Comparison of ENCODE assay signal across 8 cellular contexts in genomic region chr4:145181091-145181501, GRCh38. TPM values are rescaled to one million over a fixed set of nuclear protein-coding genes. Genes with fewer than 3 reads are reported as not detected.
A peak's percentile ranks its signal among the peaks of the same experiment; 100 is the strongest.
DNase-seq lines count a peak whose midpoint lies in the region; ATAC-seq and TF ChIP-seq lines count a peak whose summit lies in the region.

No MANE protein-coding gene starts in this region.

- H3K4me3 ChIP-seq in BJ (ENCODE audit: low read depth, low read length) = peak overlapping the region; percentile 79

- peaks cover 10% of the 10 kb centered on the region for H3K36me3 Mint-ChIP-seq in central memory CD8-positive, alpha-beta T cell (ENCODE audit: insufficient read depth)
- H3K36me3 Mint-ChIP-seq in naive thymus-derived CD8-positive, alpha-beta T cell = no peaks in the 10 kb centered on the region

- ATAC-seq in HG03280 (IDR thresholded peaks at IDR 0.05; ENCODE audit: unreplicated experiment) (peak; percentile 0), GM21367 (IDR thresholded peaks at IDR 0.05; ENCODE audit: unreplicated experiment) (no peak)
- ATAC-seq in central memory CD8-positive, alpha-beta T cell (replicated peaks; ENCODE audit: extremely low read depth, poor library complexity, severe bottlenecking) = peak; percentile 0
- peak; percentile 5 to 6 for ATAC-seq in naive thymus-derived CD8-positive, alpha-beta T cell

- no peaks in the 10 kb centered on the region for H3K36me3 ChIP-seq in BJ (ENCODE audit: control insufficient read depth, insufficient read depth, low read length)

- CTCF ChIA-PET in BJ (lab: Yijun Ruan, JAX) = interaction anchor here (0.7 kb wide), 1 partner anchor 24 kb away, joined by 5 read pairs; no protein-coding TSS in a partner anchor

- no peaks in the 10 kb centered on the region for H3K27me3 Mint-ChIP-seq in central memory CD8-positive, alpha-beta T cell
- H3K27me3 Mint-ChIP-seq in naive thymus-derived CD8-positive, alpha-beta T cell = peaks cover 0 to 2% (median 0%) of the 10 kb centered on the region in 5 donors

- H3K9me3 Mint-ChIP-seq in central memory CD8-positive, alpha-beta T cell = no peaks in the 10 kb centered on the region
- no peaks in the 10 kb centered on the region for H3K9me3 Mint-ChIP-seq in naive thymus-derived CD8-positive, alpha-beta T cell

- peaks cover 27% of the 10 kb centered on the region for H3K4me1 Mint-ChIP-seq in central memory CD8-positive, alpha-beta T cell
- peaks cover 16 to 41% (median 32%) of the 10 kb centered on the region in 4 donors for H3K4me1 Mint-ChIP-seq in naive thymus-derived CD8-positive, alpha-beta T cell

- POLR2A ChIA-PET in BJ (lab: Charles Lee) = no interaction called here
- POLR2A ChIA-PET in naive thymus-derived CD8-positive, alpha-beta T cell (lab: Charles Lee) = interaction anchor here (0.6 to 4.0 kb wide), 6 partner anchors 64 to 1668 kb away, joined by 3 to 19 read pairs (median 5); partner anchors contain the start of genes ABCE1, ANAPC10, MMAA and SMARCA5

- peak overlapping the region; percentile 83 for H3K4me3 Mint-ChIP-seq in central memory CD8-positive, alpha-beta T cell
- peak overlapping the region; percentile 83 to 91 (median 88) for H3K4me3 Mint-ChIP-seq in naive thymus-derived CD8-positive, alpha-beta T cell

- DNase-seq in BJ (ENCODE audit: low read depth) (no peak), NCI-H345 treated with DMSO at 0.1 percent for 48 hours (lab: John Stamatoyannopoulos, UW; ENCODE audit: unreplicated experiment) (no peak), iPS-NIHi11 (ENCODE audit: low spot score) (no peak)
- DNase-seq in central memory CD8-positive, alpha-beta T cell (ENCODE audit: low spot score in 2 of 2) = no peak
- DNase-seq in naive thymus-derived CD8-positive, alpha-beta T cell = no peak
- no peak for DNase-seq in stimulated activated CD4-positive, alpha-beta T cell treated with anti-CD3 and anti-CD28 coated beads, Interleukin-1b, Interleukin-23, amount 100 ng/mL, for 48 hours

- H3K27ac Mint-ChIP-seq in central memory CD8-positive, alpha-beta T cell (ENCODE audit: low read depth) = peak overlapping the region; percentile 80
- peak overlapping the region; percentile 90 to 98 (median 94) for H3K27ac Mint-ChIP-seq in naive thymus-derived CD8-positive, alpha-beta T cell

- H3K27me3 ChIP-seq in BJ (ENCODE audit: control insufficient read depth, insufficient read depth, low read length) = no peaks in the 10 kb centered on the region

- TF ChIP-seq CTCF in BJ (IDR thresholded peaks at IDR 0.05; ENCODE audit: insufficient read depth, low read depth, low read length) = no peak

RNA-seq across cellular contexts. Expression of gene OTUD4, which starts 0.7 kb away (rescaled TPM):
- polyA plus RNA-seq in BJ (2011; rRNA removed) = 13.3 and 21.4 TPM in 2 replicates
- 17.0 and 17.4 TPM in 2 replicates for polyA minus RNA-seq in BJ (2011; rRNA and poly(A)+ RNA removed)
- 10 to 100 TPM; 56.7 to 61.8 TPM for total RNA-seq in naive thymus-derived CD8-positive, alpha-beta T cell
- polyA plus RNA-seq in naive thymus-derived CD8-positive, alpha-beta T cell = 10 to 100 TPM; 14.7 to 17.9 (median 14.9) TPM
